Comparison of ENCODE assay signal across 12 cellular contexts in the genomic region with DNA sequence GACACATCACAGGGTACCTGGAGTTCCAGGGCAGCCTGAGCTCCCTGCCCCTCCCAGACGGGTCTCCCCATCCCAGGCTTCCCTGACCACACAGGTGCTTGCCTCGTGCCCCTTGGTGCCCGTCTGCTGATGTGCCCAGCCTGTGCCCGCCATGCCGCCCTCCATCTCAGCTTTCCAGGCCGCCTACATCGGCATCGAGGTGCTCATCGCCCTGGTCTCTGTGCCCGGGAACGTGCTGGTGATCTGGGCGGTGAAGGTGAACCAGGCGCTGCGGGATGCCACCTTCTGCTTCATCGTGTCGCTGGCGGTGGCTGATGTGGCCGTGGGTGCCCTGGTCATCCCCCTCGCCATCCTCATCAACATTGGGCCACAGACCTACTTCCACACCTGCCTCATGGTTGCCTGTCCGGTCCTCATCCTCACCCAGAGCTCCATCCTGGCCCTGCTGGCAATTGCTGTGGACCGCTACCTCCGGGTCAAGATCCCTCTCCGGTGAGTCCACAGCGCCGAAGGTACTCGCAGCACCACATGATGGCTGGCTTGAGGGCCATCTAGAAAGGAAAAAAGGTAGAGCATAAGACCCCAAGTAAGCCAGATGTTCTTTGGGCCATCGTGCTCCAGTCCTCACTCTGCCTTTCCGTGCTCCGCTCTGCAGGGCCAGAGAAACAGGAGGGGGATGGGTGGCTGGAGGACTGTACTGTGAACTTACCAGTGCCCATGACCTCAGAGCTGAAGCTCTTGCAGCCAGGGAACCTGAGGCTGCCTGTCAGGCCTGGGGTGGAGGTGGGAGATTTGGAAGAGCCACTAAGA. TPM values are rescaled to one million over a fixed set of nuclear protein-coding genes. Genes with fewer than 3 reads are reported as not detected.
DNase-seq lines count a peak whose midpoint lies in the region; ATAC-seq and TF ChIP-seq lines count a peak whose summit lies in the region.
"Had no signal": no experiment of that assay in that cellular context is flagged by ENCODE, and none has a peak within 500 bp of the region (broad histone marks: within the 10 kb centered on the region; RNA-seq: fewer than 3 reads in every experiment).

No MANE protein-coding gene starts in this region.

- peak overlapping the region; percentile 74 for H3K9ac ChIP-seq in mesenchymal stem cell (ENCODE audit: low read length)

- H3K27ac ChIP-seq in dorsolateral prefrontal cortex (peak overlapping the region; percentile 81 to 100 (median 97)), mesenchymal stem cell (ENCODE audit: low read length, poor library complexity, severe bottlenecking) (no peak overlapping the region), temporal lobe (ENCODE audit: low read depth, low read length) (peak overlapping the region; percentile 99)
- H3K27ac ChIP-seq: prostate gland had no signal

- H3K4me2 ChIP-seq in mesenchymal stem cell (ENCODE audit: low read length, poor library complexity, severe bottlenecking), result peak overlapping the region; percentile 75

- intact Hi-C loops in dorsolateral prefrontal cortex (cut with DNase I), result loop anchor here in 1 of 2 donors (5.0 kb wide), 1 partner anchor 92 kb away; no protein-coding TSS in a partner anchor

- no peak overlapping the region for H3K4ac ChIP-seq in mesenchymal stem cell (ENCODE audit: low read depth in 1 of 2, low read length in 2 of 2)

- H3K36me3 Mint-ChIP-seq in activated T-cell treated with anti-CD3 and anti-CD28 coated beads, Interleukin-2, amount 50 U/mL, for 72 hours (ENCODE audit: insufficient read depth in 2 of 2), result no peaks in the 10 kb centered on the region

- peak overlapping the region; percentile 16 for H2AK5ac ChIP-seq in mesenchymal stem cell (ENCODE audit: low read length, severe bottlenecking)

- H3K36me3 ChIP-seq in mesenchymal stem cell (ENCODE audit: control insufficient read depth in 1 of 2, insufficient read depth in 2 of 2, low read depth in 1 of 2, low read length in 2 of 2), result peaks cover 13 to 22% of the 10 kb centered on the region in 2 experiments
- H3K36me3 ChIP-seq in BE2C, result no peaks in the 10 kb centered on the region
- H3K36me3 ChIP-seq: Peyer's patch, prostate gland had no signal

- peaks cover 46% of the 10 kb centered on the region for H3K27me3 Mint-ChIP-seq in activated T-cell treated with anti-CD3 and anti-CD28 coated beads, Interleukin-2, amount 50 U/mL, for 72 hours (ENCODE audit: low read depth)

- H3K18ac ChIP-seq in mesenchymal stem cell (ENCODE audit: low read depth in 1 of 2, low read length in 2 of 2), result no peak overlapping the region

- H3K9me3 Mint-ChIP-seq in activated T-cell treated with anti-CD3 and anti-CD28 coated beads, Interleukin-2, amount 50 U/mL, for 72 hours, result no peaks in the 10 kb centered on the region

- H2AFZ ChIP-seq in mesenchymal stem cell (ENCODE audit: low read depth, low read length), result no peak overlapping the region

- peak overlapping the region in 1 of 2 experiments; percentile 17 for H2BK12ac ChIP-seq in mesenchymal stem cell (ENCODE audit: low read length in 2 of 2)

- H3K4me1 ChIP-seq in mesenchymal stem cell (ENCODE audit: control insufficient read depth, insufficient read depth, low read depth, low read length) (peaks cover 62% of the 10 kb centered on the region), BE2C (peaks cover 42% of the 10 kb centered on the region)

- H3K4me3 ChIP-seq in dorsolateral prefrontal cortex (peak overlapping the region; percentile 48 to 93 (median 77)), mesenchymal stem cell (ENCODE audit: insufficient read depth in 1 of 2, low read depth in 1 of 2, low read length in 2 of 2) (peak overlapping the region; percentile 73 to 81), BE2C (ENCODE audit: low read depth, low read length) (no peak overlapping the region)

- TF ChIP-seq CTCF in dorsolateral prefrontal cortex (IDR thresholded peaks at IDR 0.05 in 54 of 56, conservative IDR thresholded peaks at IDR 0.05 in 2 of 56; ENCODE audit: low read depth in 1 of 56, partially characterized antibody in 56 of 56), result no peak
- no peak for TF ChIP-seq CTCF in BE2C (IDR thresholded peaks at IDR 0.05; ENCODE audit: low read depth, low read length)

- peaks cover 14% of the 10 kb centered on the region for H3K4me1 Mint-ChIP-seq in activated T-cell treated with anti-CD3 and anti-CD28 coated beads, Interleukin-2, amount 50 U/mL, for 72 hours (ENCODE audit: low read depth)

- no peak overlapping the region for H3K23ac ChIP-seq in mesenchymal stem cell (ENCODE audit: low read length in 2 of 2)

- H3K14ac ChIP-seq in mesenchymal stem cell (ENCODE audit: low read length in 2 of 2), result peak overlapping the region in 1 of 2 experiments; percentile 57

- ATAC-seq in activated T-cell treated with anti-CD3 and anti-CD28 coated beads, Interleukin-2, amount 50 U/mL, for 72 hours (replicated peaks in 1 of 2), result no peak

- no peak overlapping the region for H2BK120ac ChIP-seq in mesenchymal stem cell (ENCODE audit: low read depth, low read length)

- H3K9me3 ChIP-seq in mesenchymal stem cell (ENCODE audit: control insufficient read depth, low read length) (no peaks in the 10 kb centered on the region), BE2C (no peaks in the 10 kb centered on the region)
- H3K9me3 ChIP-seq: Peyer's patch, prostate gland had no signal

- H2BK5ac ChIP-seq in mesenchymal stem cell (ENCODE audit: low read depth, low read length, poor library complexity, severe bottlenecking), result no peak overlapping the region

- 92% methylated on average over 27 of the region's 29 CpGs for WGBS in mesenchymal stem cell

- H3K4me3 Mint-ChIP-seq in activated T-cell treated with anti-CD3 and anti-CD28 coated beads, Interleukin-2, amount 50 U/mL, for 72 hours, result peak overlapping the region in 1 of 2 donors; percentile 38

- peak; percentile 7 to 14 for DNase-seq in activated T-cell treated with anti-CD3 and anti-CD28 coated beads, Interleukin-2, amount 50 U/mL, for 48 hours
- no peak for DNase-seq in activated T-cell treated with anti-CD3 and anti-CD28 coated beads, Interleukin-2, amount 50 U/mL, for 72 hours
- DNase-seq in dorsolateral prefrontal cortex (peak in 3 of 10 donors; percentile 50 to 58 (median 55)), mesenchymal stem cell (no peak), NCI-H345 (lab: John Stamatoyannopoulos, UW) (no peak), NCI-H526 (lab: John Stamatoyannopoulos, UW) (no peak), BE2C (no peak)

- peaks cover 11% of the 10 kb centered on the region for H3K79me1 ChIP-seq in mesenchymal stem cell (replicated peaks; ENCODE audit: low read length, poor library complexity, severe bottlenecking)

- peak overlapping the region; percentile 20 for H4K91ac ChIP-seq in mesenchymal stem cell (ENCODE audit: low read length)

- no peak overlapping the region for H3K27ac Mint-ChIP-seq in activated T-cell treated with anti-CD3 and anti-CD28 coated beads, Interleukin-2, amount 50 U/mL, for 72 hours

- no peak overlapping the region for H4K8ac ChIP-seq in mesenchymal stem cell (ENCODE audit: low read length)

- H3K27me3 ChIP-seq in dorsolateral prefrontal cortex (no peaks in the 10 kb centered on the region), mesenchymal stem cell (ENCODE audit: control insufficient read depth in 1 of 2, insufficient read depth in 1 of 2, low read length in 2 of 2) (peaks cover 0 to 22% of the 10 kb centered on the region in 2 experiments), BE2C (peaks cover 7% of the 10 kb centered on the region; the same call in 1 of the 2 replicates)
- H3K27me3 ChIP-seq: Peyer's patch had no signal

- H2BK15ac ChIP-seq in mesenchymal stem cell (ENCODE audit: low read depth, poor library complexity, severe bottlenecking), result no peak overlapping the region

RNA-seq across cellular contexts. Expression of a gene that starts 1.4 kb away (rescaled TPM):
- not detected for total RNA-seq in activated T-cell treated with anti-CD3 and anti-CD28 coated beads, Interleukin-2, amount 50 U/mL, for 72 hours
- 100 to 1,000 TPM in 3 of 120 experiments, 10 to 100 TPM in 117; 45.1 to 109 (median 75.9) TPM for total RNA-seq in dorsolateral prefrontal cortex
- polyA plus RNA-seq in mesenchymal stem cell (2013, experiment 1 of 2), result 8.4 TPM
- polyA plus RNA-seq in mesenchymal stem cell (2013, experiment 2 of 2), result 9.3 TPM
- 9.1 TPM for total RNA-seq in temporal lobe
- polyA plus RNA-seq in BE2C (2012; ENCODE audit: insufficient read depth, insufficient read length, low read depth), result 17.3 TPM

RNA-seq across cellular contexts. Expression of a gene that starts 43.1 kb away (rescaled TPM):
- not detected for total RNA-seq in activated T-cell treated with anti-CD3 and anti-CD28 coated beads, Interleukin-2, amount 50 U/mL, for 72 hours
- total RNA-seq in dorsolateral prefrontal cortex, result under 1 TPM in 21 of 120 experiments, not detected in 99; 0.26 to 0.91 (median 0.38) TPM
- polyA plus RNA-seq in mesenchymal stem cell (2013, experiment 1 of 2), result not detected
- not detected for polyA plus RNA-seq in mesenchymal stem cell (2013, experiment 2 of 2)
- total RNA-seq in temporal lobe, result not detected
- polyA plus RNA-seq in BE2C (2012; ENCODE audit: insufficient read depth, insufficient read length, low read depth), result not detected
- total RNA-seq: A673, M059J, Peyer's patch had no signal

RNA-seq across cellular contexts. Expression of a gene that starts 46.7 kb away (rescaled TPM):
- not detected for total RNA-seq in activated T-cell treated with anti-CD3 and anti-CD28 coated beads, Interleukin-2, amount 50 U/mL, for 72 hours
- total RNA-seq in dorsolateral prefrontal cortex, result 1 to 10 TPM in 11 of 120 experiments, under 1 TPM in 54, not detected in 55; 0.24 to 4.4 (median 0.48) TPM
- polyA plus RNA-seq in mesenchymal stem cell (2013, experiment 1 of 2), result 0.58 TPM
- 0.75 TPM for polyA plus RNA-seq in mesenchymal stem cell (2013, experiment 2 of 2)
- not detected for total RNA-seq in temporal lobe
- polyA plus RNA-seq in BE2C (2012; ENCODE audit: insufficient read depth, insufficient read length, low read depth), result not detected
- total RNA-seq: A673, M059J, Peyer's patch had no signal

RNA-seq across cellular contexts. Expression of a gene that starts 57.6 kb away (rescaled TPM):
- not detected for total RNA-seq in activated T-cell treated with anti-CD3 and anti-CD28 coated beads, Interleukin-2, amount 50 U/mL, for 72 hours
- 1,000 to 10,000 TPM in 3 of 120 experiments, 100 to 1,000 TPM in 31, 10 to 100 TPM in 86; 17.8 to 1,525 (median 52.6) TPM for total RNA-seq in dorsolateral prefrontal cortex
- polyA plus RNA-seq in mesenchymal stem cell (2013, experiment 1 of 2), result 2.1 TPM
- 2.4 TPM for polyA plus RNA-seq in mesenchymal stem cell (2013, experiment 2 of 2)
- total RNA-seq in temporal lobe, result 0.74 TPM
- not detected for polyA plus RNA-seq in BE2C (2012; ENCODE audit: insufficient read depth, insufficient read length, low read depth)
- total RNA-seq: A673, M059J had no signal

Comparison
In these comparisons a context has a peak if more than half of its experiments do, and no peak if none do; other contexts are left out.
1. DNase-seq: peak in activated T-cell treated with anti-CD3 and anti-CD28 coated beads, Interleukin-2, amount 50 U/mL, for 48 hours (2 of 2); none in activated T-cell treated with anti-CD3 and anti-CD28 coated beads, Interleukin-2, amount 50 U/mL, for 72 hours (0 of 2), mesenchymal stem cell (single experiment), NCI-H345 (single experiment), NCI-H526 (0 of 2) and BE2C (single experiment).
2. RNA of a gene that starts 1.4 kb away (total RNA-seq): 45.1 to 109 TPM in dorsolateral prefrontal cortex and 9.1 TPM in temporal lobe (single experiment); not detected in activated T-cell treated with anti-CD3 and anti-CD28 coated beads, Interleukin-2, amount 50 U/mL, for 72 hours; every median in the first group is over 10 times any median in the second.